Comparison of ENCODE assay signal across 1 cellular context in the genomic region with DNA sequence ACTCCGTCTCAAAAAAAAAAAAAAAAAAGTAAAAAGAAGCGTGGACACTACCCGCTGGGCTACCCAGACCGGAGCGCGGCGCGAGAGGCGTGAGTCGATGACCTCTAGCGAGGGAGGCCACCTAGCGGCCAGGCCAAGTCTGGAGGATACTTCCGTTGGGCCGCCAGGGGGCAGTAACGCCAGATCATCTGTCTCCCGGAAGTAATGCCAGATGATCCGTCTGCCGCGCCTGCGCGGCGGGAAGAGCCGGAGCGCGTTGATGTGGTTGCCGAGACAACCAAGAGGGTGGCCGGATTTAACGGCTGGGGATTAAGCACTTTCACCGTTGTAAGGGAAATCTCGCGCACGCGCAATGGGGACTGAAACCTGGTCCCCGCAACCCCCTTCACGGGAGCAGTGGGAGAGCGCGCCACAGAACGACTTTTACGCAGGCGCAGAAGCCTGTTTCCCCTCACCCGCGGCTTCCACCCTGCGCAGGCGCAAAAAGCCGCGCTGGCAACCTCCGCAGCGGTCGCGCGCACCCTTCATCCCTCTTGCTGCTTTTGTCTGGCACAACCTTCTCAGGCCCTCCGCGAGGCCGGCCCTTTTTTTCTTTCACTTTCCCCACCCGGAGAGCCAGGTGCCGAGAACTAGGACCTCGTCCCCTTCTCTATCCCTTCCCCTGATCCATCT.
TF ChIP-seq lines count a peak whose summit lies in the region.

No MANE protein-coding gene starts in this region.

TF ChIP-seq in K562, 482 proteins besides CTCF, POLR2A, EP300 and RAD21 (continues in another document):
- TF ChIP-seq BRCA1 (IDR thresholded peaks at IDR 0.05) = no peak
- no peak for TF ChIP-seq BRCA1 (CRISPR knock-in tag; IDR thresholded peaks at IDR 0.05)
- TF ChIP-seq, protein P1, sequence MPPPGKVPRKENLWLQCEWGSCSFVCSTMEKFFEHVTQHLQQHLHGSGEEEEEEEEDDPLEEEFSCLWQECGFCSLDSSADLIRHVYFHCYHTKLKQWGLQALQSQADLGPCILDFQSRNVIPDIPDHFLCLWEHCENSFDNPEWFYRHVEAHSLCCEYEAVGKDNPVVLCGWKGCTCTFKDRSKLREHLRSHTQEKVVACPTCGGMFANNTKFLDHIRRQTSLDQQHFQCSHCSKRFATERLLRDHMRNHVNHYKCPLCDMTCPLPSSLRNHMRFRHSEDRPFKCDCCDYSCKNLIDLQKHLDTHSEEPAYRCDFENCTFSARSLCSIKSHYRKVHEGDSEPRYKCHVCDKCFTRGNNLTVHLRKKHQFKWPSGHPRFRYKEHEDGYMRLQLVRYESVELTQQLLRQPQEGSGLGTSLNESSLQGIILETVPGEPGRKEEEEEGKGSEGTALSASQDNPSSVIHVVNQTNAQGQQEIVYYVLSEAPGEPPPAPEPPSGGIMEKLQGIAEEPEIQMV (tag; conservative IDR thresholded peaks at IDR 0.05; ENCODE audit: low read depth) = no peak
- no peak for TF ChIP-seq SNIP1 (IDR thresholded peaks at IDR 0.05; ENCODE audit: low read depth)
- no peak for TF ChIP-seq CBX8 (IDR thresholded peaks at IDR 0.05; ENCODE audit: borderline replicate concordance, extremely low read depth, low read depth, low read length, poor library complexity, severe bottlenecking)
- TF ChIP-seq, protein P2, sequence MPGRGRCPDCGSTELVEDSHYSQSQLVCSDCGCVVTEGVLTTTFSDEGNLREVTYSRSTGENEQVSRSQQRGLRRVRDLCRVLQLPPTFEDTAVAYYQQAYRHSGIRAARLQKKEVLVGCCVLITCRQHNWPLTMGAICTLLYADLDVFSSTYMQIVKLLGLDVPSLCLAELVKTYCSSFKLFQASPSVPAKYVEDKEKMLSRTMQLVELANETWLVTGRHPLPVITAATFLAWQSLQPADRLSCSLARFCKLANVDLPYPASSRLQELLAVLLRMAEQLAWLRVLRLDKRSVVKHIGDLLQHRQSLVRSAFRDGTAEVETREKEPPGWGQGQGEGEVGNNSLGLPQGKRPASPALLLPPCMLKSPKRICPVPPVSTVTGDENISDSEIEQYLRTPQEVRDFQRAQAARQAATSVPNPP (IDR thresholded peaks at IDR 0.05; ENCODE audit: borderline replicate concordance, insufficient read depth, insufficient read length) = no peak
- TF ChIP-seq, protein P3, sequence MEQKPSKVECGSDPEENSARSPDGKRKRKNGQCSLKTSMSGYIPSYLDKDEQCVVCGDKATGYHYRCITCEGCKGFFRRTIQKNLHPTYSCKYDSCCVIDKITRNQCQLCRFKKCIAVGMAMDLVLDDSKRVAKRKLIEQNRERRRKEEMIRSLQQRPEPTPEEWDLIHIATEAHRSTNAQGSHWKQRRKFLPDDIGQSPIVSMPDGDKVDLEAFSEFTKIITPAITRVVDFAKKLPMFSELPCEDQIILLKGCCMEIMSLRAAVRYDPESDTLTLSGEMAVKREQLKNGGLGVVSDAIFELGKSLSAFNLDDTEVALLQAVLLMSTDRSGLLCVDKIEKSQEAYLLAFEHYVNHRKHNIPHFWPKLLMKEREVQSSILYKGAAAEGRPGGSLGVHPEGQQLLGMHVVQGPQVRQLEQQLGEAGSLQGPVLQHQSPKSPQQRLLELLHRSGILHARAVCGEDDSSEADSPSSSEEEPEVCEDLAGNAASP (IDR thresholded peaks at IDR 0.05) = no peak
- no peak for TF ChIP-seq ZNF76 (CRISPR knock-in tag; IDR thresholded peaks at IDR 0.05; ENCODE audit: borderline replicate concordance)
- TF ChIP-seq EHMT2 (IDR thresholded peaks at IDR 0.05) = no peak
- TF ChIP-seq TCF3 (CRISPR knock-in tag; IDR thresholded peaks at IDR 0.05) = peak; percentile 40; the same call in 1 of the 2 replicates
- TF ChIP-seq CEBPB (tag; IDR thresholded peaks at IDR 0.05) = no peak
- no peak for TF ChIP-seq BRD4 (IDR thresholded peaks at IDR 0.05)
- TF ChIP-seq, protein P4, sequence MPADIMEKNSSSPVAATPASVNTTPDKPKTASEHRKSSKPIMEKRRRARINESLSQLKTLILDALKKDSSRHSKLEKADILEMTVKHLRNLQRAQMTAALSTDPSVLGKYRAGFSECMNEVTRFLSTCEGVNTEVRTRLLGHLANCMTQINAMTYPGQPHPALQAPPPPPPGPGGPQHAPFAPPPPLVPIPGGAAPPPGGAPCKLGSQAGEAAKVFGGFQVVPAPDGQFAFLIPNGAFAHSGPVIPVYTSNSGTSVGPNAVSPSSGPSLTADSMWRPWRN (IDR thresholded peaks at IDR 0.05; ENCODE audit: low read depth) = no peak
- peak; percentile 77; the same call in 1 of the 2 replicates for TF ChIP-seq KLF16 (IDR thresholded peaks at IDR 0.05)
- no peak; the same call in 1 of the 2 replicates for TF ChIP-seq TRIM28 (IDR thresholded peaks at IDR 0.05)
- TF ChIP-seq PHTF2 (CRISPR knock-in tag; IDR thresholded peaks at IDR 0.05) = no peak
- TF ChIP-seq, protein P5, sequence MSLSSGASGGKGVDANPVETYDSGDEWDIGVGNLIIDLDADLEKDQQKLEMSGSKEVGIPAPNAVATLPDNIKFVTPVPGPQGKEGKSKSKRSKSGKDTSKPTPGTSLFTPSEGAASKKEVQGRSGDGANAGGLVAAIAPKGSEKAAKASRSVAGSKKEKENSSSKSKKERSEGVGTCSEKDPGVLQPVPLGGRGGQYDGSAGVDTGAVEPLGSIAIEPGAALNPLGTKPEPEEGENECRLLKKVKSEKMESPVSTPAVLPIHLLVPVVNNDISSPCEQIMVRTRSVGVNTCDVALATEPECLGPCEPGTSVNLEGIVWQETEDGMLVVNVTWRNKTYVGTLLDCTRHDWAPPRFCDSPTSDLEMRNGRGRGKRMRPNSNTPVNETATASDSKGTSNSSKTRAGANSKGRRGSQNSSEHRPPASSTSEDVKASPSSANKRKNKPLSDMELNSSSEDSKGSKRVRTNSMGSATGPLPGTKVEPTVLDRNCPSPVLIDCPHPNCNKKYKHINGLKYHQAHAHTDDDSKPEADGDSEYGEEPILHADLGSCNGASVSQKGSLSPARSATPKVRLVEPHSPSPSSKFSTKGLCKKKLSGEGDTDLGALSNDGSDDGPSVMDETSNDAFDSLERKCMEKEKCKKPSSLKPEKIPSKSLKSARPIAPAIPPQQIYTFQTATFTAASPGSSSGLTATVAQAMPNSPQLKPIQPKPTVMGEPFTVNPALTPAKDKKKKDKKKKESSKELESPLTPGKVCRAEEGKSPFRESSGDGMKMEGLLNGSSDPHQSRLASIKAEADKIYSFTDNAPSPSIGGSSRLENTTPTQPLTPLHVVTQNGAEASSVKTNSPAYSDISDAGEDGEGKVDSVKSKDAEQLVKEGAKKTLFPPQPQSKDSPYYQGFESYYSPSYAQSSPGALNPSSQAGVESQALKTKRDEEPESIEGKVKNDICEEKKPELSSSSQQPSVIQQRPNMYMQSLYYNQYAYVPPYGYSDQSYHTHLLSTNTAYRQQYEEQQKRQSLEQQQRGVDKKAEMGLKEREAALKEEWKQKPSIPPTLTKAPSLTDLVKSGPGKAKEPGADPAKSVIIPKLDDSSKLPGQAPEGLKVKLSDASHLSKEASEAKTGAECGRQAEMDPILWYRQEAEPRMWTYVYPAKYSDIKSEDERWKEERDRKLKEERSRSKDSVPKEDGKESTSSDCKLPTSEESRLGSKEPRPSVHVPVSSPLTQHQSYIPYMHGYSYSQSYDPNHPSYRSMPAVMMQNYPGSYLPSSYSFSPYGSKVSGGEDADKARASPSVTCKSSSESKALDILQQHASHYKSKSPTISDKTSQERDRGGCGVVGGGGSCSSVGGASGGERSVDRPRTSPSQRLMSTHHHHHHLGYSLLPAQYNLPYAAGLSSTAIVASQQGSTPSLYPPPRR (CRISPR knock-in tag; IDR thresholded peaks at IDR 0.05; ENCODE audit: borderline replicate concordance) = no peak
- TF ChIP-seq XRCC4 (IDR thresholded peaks at IDR 0.05; ENCODE audit: extremely low read depth, insufficient read depth, insufficient read length) = no peak
- TF ChIP-seq ZKSCAN8 (CRISPR knock-in tag; IDR thresholded peaks at IDR 0.05) = no peak
- TF ChIP-seq ELF4 (CRISPR knock-in tag; IDR thresholded peaks at IDR 0.05) = peak; percentile 71; the same call in 1 of the 2 replicates
- 0 out of 2 replicates have a peak, but pooled peaks have one; percentile 32 for TF ChIP-seq DIDO1 (tag; IDR thresholded peaks at IDR 0.05; ENCODE audit: low read depth)
- peak; percentile 43 for TF ChIP-seq ZFX (CRISPR knock-in tag; IDR thresholded peaks at IDR 0.05)
- no peak for TF ChIP-seq MCM3 (IDR thresholded peaks at IDR 0.05)
- no peak for TF ChIP-seq U2AF1 (optimal IDR thresholded peaks at IDR 0.05; ENCODE audit: low read depth, low read length)
- TF ChIP-seq, protein P6, sequence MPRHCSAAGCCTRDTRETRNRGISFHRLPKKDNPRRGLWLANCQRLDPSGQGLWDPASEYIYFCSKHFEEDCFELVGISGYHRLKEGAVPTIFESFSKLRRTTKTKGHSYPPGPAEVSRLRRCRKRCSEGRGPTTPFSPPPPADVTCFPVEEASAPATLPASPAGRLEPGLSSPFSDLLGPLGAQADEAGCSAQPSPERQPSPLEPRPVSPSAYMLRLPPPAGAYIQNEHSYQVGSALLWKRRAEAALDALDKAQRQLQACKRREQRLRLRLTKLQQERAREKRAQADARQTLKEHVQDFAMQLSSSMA (CRISPR knock-in tag; IDR thresholded peaks at IDR 0.05) = no peak
- TF ChIP-seq NELFE (IDR thresholded peaks at IDR 0.05; ENCODE audit: insufficient read depth, insufficient read length) = no peak
- TF ChIP-seq, protein P7, sequence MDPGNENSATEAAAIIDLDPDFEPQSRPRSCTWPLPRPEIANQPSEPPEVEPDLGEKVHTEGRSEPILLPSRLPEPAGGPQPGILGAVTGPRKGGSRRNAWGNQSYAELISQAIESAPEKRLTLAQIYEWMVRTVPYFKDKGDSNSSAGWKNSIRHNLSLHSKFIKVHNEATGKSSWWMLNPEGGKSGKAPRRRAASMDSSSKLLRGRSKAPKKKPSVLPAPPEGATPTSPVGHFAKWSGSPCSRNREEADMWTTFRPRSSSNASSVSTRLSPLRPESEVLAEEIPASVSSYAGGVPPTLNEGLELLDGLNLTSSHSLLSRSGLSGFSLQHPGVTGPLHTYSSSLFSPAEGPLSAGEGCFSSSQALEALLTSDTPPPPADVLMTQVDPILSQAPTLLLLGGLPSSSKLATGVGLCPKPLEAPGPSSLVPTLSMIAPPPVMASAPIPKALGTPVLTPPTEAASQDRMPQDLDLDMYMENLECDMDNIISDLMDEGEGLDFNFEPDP (CRISPR knock-in tag; IDR thresholded peaks at IDR 0.05) = no peak
- TF ChIP-seq SPI1 (IDR thresholded peaks at IDR 0.05; ENCODE audit: borderline replicate concordance, low read depth, low read length) = no peak
- TF ChIP-seq, protein P8, sequence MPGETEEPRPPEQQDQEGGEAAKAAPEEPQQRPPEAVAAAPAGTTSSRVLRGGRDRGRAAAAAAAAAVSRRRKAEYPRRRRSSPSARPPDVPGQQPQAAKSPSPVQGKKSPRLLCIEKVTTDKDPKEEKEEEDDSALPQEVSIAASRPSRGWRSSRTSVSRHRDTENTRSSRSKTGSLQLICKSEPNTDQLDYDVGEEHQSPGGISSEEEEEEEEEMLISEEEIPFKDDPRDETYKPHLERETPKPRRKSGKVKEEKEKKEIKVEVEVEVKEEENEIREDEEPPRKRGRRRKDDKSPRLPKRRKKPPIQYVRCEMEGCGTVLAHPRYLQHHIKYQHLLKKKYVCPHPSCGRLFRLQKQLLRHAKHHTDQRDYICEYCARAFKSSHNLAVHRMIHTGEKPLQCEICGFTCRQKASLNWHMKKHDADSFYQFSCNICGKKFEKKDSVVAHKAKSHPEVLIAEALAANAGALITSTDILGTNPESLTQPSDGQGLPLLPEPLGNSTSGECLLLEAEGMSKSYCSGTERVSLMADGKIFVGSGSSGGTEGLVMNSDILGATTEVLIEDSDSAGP (CRISPR knock-in tag; IDR thresholded peaks at IDR 0.05) = no peak
- TF ChIP-seq KLF13 (tag; IDR thresholded peaks at IDR 0.05; ENCODE audit: borderline replicate concordance, low read depth) = peak; percentile 56; the same call in 1 of the 2 replicates
- TF ChIP-seq TBL1XR1 (IDR thresholded peaks at IDR 0.05; ENCODE audit: low read length in 2 of 2) = peak; percentile 62 to 66; a peak in 3 of 4 replicates
- TF ChIP-seq ZNF253 (CRISPR knock-in tag; conservative IDR thresholded peaks at IDR 0.05) = no peak
- peak; percentile 88 for TF ChIP-seq SMAD4 (CRISPR knock-in tag; conservative IDR thresholded peaks at IDR 0.05)
- peak; percentile 86; the same call in 1 of the 2 replicates for TF ChIP-seq PHF8 (IDR thresholded peaks at IDR 0.05; ENCODE audit: borderline replicate concordance, low read length)
- TF ChIP-seq, protein P9, sequence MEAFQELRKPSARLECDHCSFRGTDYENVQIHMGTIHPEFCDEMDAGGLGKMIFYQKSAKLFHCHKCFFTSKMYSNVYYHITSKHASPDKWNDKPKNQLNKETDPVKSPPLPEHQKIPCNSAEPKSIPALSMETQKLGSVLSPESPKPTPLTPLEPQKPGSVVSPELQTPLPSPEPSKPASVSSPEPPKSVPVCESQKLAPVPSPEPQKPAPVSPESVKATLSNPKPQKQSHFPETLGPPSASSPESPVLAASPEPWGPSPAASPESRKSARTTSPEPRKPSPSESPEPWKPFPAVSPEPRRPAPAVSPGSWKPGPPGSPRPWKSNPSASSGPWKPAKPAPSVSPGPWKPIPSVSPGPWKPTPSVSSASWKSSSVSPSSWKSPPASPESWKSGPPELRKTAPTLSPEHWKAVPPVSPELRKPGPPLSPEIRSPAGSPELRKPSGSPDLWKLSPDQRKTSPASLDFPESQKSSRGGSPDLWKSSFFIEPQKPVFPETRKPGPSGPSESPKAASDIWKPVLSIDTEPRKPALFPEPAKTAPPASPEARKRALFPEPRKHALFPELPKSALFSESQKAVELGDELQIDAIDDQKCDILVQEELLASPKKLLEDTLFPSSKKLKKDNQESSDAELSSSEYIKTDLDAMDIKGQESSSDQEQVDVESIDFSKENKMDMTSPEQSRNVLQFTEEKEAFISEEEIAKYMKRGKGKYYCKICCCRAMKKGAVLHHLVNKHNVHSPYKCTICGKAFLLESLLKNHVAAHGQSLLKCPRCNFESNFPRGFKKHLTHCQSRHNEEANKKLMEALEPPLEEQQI (IDR thresholded peaks at IDR 0.05) = no peak
- TF ChIP-seq, protein P10, sequence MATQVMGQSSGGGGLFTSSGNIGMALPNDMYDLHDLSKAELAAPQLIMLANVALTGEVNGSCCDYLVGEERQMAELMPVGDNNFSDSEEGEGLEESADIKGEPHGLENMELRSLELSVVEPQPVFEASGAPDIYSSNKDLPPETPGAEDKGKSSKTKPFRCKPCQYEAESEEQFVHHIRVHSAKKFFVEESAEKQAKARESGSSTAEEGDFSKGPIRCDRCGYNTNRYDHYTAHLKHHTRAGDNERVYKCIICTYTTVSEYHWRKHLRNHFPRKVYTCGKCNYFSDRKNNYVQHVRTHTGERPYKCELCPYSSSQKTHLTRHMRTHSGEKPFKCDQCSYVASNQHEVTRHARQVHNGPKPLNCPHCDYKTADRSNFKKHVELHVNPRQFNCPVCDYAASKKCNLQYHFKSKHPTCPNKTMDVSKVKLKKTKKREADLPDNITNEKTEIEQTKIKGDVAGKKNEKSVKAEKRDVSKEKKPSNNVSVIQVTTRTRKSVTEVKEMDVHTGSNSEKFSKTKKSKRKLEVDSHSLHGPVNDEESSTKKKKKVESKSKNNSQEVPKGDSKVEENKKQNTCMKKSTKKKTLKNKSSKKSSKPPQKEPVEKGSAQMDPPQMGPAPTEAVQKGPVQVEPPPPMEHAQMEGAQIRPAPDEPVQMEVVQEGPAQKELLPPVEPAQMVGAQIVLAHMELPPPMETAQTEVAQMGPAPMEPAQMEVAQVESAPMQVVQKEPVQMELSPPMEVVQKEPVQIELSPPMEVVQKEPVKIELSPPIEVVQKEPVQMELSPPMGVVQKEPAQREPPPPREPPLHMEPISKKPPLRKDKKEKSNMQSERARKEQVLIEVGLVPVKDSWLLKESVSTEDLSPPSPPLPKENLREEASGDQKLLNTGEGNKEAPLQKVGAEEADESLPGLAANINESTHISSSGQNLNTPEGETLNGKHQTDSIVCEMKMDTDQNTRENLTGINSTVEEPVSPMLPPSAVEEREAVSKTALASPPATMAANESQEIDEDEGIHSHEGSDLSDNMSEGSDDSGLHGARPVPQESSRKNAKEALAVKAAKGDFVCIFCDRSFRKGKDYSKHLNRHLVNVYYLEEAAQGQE (CRISPR knock-in tag; IDR thresholded peaks at IDR 0.05; ENCODE audit: low read depth) = 0 out of 2 replicates have a peak, but pooled peaks have one; percentile 65
- TF ChIP-seq HLTF (IDR thresholded peaks at IDR 0.05) = no peak; the same call in 1 of the 2 replicates
- peak; percentile 91 for TF ChIP-seq NR2C1 (IDR thresholded peaks at IDR 0.05)
- peak; percentile 95 for TF ChIP-seq NR2C1 (tag; IDR thresholded peaks at IDR 0.05)
